1 cellular context compared by ENCODE assay signal in the genomic region with DNA sequence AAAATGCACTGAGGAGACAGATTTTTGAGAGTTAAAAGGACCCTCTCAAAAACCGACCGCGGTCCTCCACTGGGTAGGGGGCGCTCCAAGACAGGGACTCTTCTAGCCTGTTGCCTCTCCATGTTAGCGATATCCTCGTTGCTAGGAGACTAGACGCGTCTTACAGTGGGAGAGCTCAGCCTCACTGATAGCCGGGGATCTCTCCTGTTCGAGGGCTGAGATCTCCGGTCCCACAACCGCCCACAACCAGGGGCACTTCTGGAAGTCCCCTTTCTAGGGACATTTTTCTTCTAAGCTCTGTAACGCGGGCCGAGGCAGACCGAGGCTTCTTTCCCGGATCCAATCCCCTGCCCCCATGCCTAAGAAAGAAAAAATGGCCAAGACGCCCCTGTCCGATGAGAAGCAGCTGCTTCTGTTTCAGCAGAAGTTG.
TF ChIP-seq lines count a peak whose summit lies in the region.

No MANE protein-coding gene starts in this region.

TF ChIP-seq in SK-N-SH, 30 proteins besides CTCF, POLR2A, EP300 and RAD21 (continued from another document):
- TF ChIP-seq, protein P1, sequence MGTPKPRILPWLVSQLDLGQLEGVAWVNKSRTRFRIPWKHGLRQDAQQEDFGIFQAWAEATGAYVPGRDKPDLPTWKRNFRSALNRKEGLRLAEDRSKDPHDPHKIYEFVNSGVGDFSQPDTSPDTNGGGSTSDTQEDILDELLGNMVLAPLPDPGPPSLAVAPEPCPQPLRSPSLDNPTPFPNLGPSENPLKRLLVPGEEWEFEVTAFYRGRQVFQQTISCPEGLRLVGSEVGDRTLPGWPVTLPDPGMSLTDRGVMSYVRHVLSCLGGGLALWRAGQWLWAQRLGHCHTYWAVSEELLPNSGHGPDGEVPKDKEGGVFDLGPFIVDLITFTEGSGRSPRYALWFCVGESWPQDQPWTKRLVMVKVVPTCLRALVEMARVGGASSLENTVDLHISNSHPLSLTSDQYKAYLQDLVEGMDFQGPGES (IDR thresholded peaks at IDR 0.05; ENCODE audit: low read depth, low read length) = no peak
- peak; percentile 80 for TF ChIP-seq MXI1 (IDR thresholded peaks at IDR 0.05; ENCODE audit: low read depth, low read length)
- no peak for TF ChIP-seq RFX5 (IDR thresholded peaks at IDR 0.05; ENCODE audit: low read length)
- peak; percentile 15; the same call in 1 of the 2 replicates for TF ChIP-seq TAF1 (IDR thresholded peaks at IDR 0.05; ENCODE audit: borderline replicate concordance, low read depth, low read length)
- peak; percentile 97 for TF ChIP-seq SIN3A (IDR thresholded peaks at IDR 0.05; ENCODE audit: borderline replicate concordance, low read depth, low read length)
